Comparison of ENCODE assay signal across 9 cellular contexts in the genomic region with DNA sequence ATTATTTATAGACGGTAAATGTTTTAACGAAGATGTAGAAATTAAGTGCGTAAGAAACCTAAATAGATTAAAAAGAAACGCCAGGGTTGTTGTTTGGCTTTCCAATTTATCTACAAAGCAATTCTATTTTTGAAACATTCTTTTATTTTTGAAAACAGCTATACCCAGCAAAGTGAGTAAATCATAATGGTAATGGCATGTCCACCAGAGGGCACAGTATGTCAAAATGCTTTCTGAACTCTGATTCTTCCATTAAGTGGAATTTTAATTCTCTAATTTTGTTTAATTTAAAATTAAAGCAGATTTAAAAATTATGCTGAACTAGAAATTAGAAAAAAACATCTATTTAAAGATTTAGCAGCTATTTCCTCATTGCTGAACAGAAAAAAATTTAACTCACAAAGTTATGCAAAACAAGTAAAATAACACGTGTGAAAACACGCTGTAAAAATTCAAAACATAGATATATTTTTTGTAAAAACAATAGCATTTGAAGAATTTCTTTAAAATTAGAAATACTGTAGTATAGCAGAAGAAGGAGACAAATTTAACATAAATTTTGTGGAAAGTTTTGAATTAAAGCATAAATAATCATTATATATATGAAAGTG. TPM values are rescaled to one million over a fixed set of nuclear protein-coding genes. Genes with fewer than 3 reads are reported as not detected.
A peak's percentile ranks its signal among the peaks of the same experiment; 100 is the strongest.
DNase-seq lines count a peak whose midpoint lies in the region; ATAC-seq and TF ChIP-seq lines count a peak whose summit lies in the region.
"Had no signal": no experiment of that assay in that cellular context is flagged by ENCODE, and none has a peak within 500 bp of the region (broad histone marks: within the 10 kb centered on the region; RNA-seq: fewer than 3 reads in every experiment).

No MANE protein-coding gene starts in this region.

- no peaks in the 10 kb centered on the region for H3K9me3 Mint-ChIP-seq in glutamatergic neuron (ENCODE audit: unreplicated experiment)
- H3K9me3 Mint-ChIP-seq: memory B cell had no signal

- H3K4me1 ChIP-seq in GM23248 (ENCODE audit: insufficient read depth): peaks cover 11% of the 10 kb centered on the region

- no peaks in the 10 kb centered on the region for H3K36me3 Mint-ChIP-seq in glutamatergic neuron (ENCODE audit: unreplicated experiment)

- no peaks in the 10 kb centered on the region for H3K79me2 ChIP-seq in GM23248 (ENCODE audit: insufficient read depth)

- TF ChIP-seq CTCF in glutamatergic neuron (IDR thresholded peaks at IDR 0.05; ENCODE audit: partially characterized antibody, unreplicated experiment): peak; percentile 58

- in situ Hi-C loops in ACHN (cut with HindIII; ENCODE audit: low pct_ligation_motif_present, low pct_unique_long_range_greater_than_20kb, low sequenced_read_pairs): no loop called here
- in situ Hi-C loops in GM23248 (cut with MboI): loop anchor here (10.0 kb wide), 1 partner anchor 331 kb away; no protein-coding TSS in a partner anchor

- no peaks in the 10 kb centered on the region for H3K27me3 ChIP-seq in GM23248 (replicated peaks; ENCODE audit: insufficient read depth)

- WGBS in GM23248 (ENCODE audit: low coverage in 1 of 2, low lambda C conversion rate in 2 of 2, missing lambda C conversion rate in 2 of 2), 2 experiments: 71 to 74% methylated on average over 6 of the region's 6 CpGs

- H3K27ac ChIP-seq in GM23248: no peak overlapping the region

- no peak overlapping the region for H3K4me2 ChIP-seq in GM23248 (ENCODE audit: unreplicated experiment)

- H3K9me3 ChIP-seq in GM23248 (ENCODE audit: low read depth): no peaks in the 10 kb centered on the region

- H3K9me2 ChIP-seq in GM23248 (ENCODE audit: insufficient read depth): no peaks in the 10 kb centered on the region

- H3K9ac ChIP-seq in GM23248: no peak overlapping the region

- H3K27me3 Mint-ChIP-seq in glutamatergic neuron (ENCODE audit: unreplicated experiment): no peaks in the 10 kb centered on the region

- H3K4me1 Mint-ChIP-seq in glutamatergic neuron (ENCODE audit: low read depth, unreplicated experiment): peaks cover 1% of the 10 kb centered on the region

- no peaks in the 10 kb centered on the region for H4K20me1 ChIP-seq in GM23248 (ENCODE audit: insufficient read depth)

- ATAC-seq in GM18870 (IDR thresholded peaks at IDR 0.05; ENCODE audit: unreplicated experiment) (no peak), HG02870 (IDR thresholded peaks at IDR 0.05; ENCODE audit: unreplicated experiment) (no peak), GM19328 (IDR thresholded peaks at IDR 0.05; ENCODE audit: unreplicated experiment) (no peak)

- H3K4me3 ChIP-seq in GM23248: no peak overlapping the region

- H3K36me3 ChIP-seq in GM23248 (ENCODE audit: low read depth): no peaks in the 10 kb centered on the region

- peak; percentile 50 for DNase-seq in ACHN
- DNase-seq in GM23248: peak; percentile 63
- peak; percentile 51 for DNase-seq in SKM-1 treated with dmso at 0.1 percent for 144 hours (lab: John Stamatoyannopoulos, UW; ENCODE audit: unreplicated experiment)
- no peak for DNase-seq in glutamatergic neuron
- no peak for DNase-seq in NCI-H1930 (lab: John Stamatoyannopoulos, UW)

- H3K4me3 Mint-ChIP-seq in glutamatergic neuron (ENCODE audit: unreplicated experiment): no peak overlapping the region
- H3K4me3 Mint-ChIP-seq: memory B cell had no signal

- no peak overlapping the region for H3K27ac Mint-ChIP-seq in glutamatergic neuron (ENCODE audit: unreplicated experiment)
- H3K27ac Mint-ChIP-seq: memory B cell had no signal

- H3F3A ChIP-seq in GM23248 (ENCODE audit: insufficient read depth): peaks cover 12% of the 10 kb centered on the region

- no peak overlapping the region for H2AFZ ChIP-seq in GM23248

RNA-seq across cellular contexts. Expression of gene RASSF6, which starts 26.5 kb away (rescaled TPM):
- not detected in 2 replicates for total RNA-seq in GM23248 (2014; rRNA removed; shearing (Covaris generic))
- not detected in 2 replicates for polyA plus RNA-seq in GM23248 (2016; fragmentation: Nextera tagmentation; extraction: Ambion mirVana)
- total RNA-seq in glutamatergic neuron (ENCODE audit: unreplicated experiment): not detected

Comparison
In these comparisons a context has a peak if more than half of its experiments do, and no peak if none do; other contexts are left out.
1. DNase-seq: peak in ACHN (single experiment), GM23248 (single experiment) and SKM-1 treated with dmso at 0.1 percent for 144 hours (single experiment); none in glutamatergic neuron (single experiment) and NCI-H1930 (0 of 2).